8 cellular contexts compared by ENCODE assay signal in genomic region chr15:67241132-67241855, GRCh38. TPM values are rescaled to one million over a fixed set of nuclear protein-coding genes. Genes with fewer than 3 reads are reported as not detected.
DNase-seq lines count a peak whose midpoint lies in the region; ATAC-seq, FAIRE-seq and TF ChIP-seq lines count a peak whose summit lies in the region.

No MANE protein-coding gene starts in this region.

- TF ChIP-seq POLR2A in GM12878 (IDR thresholded peaks at IDR 0.05; ENCODE audit: low read depth, low read length): no peak

- H3K27ac ChIP-seq in GM12878 (ENCODE audit: control insufficient read depth, insufficient read depth) (peak overlapping the region; percentile 67), substantia nigra (ENCODE audit: low read depth, low read length, poor library complexity, severe bottlenecking) (no peak overlapping the region)

- WGBS in GM12878 (ENCODE audit: insufficient coverage, insufficient replicate concordance, low lambda C conversion rate, missing lambda C conversion rate): 3% methylated on average over 4 of the region's 4 CpGs

- peak overlapping the region; percentile 90; the same call in 1 of the 2 replicates for H3K4me3 ChIP-seq in GM08714 (ENCODE audit: low read length)
- H3K4me3 ChIP-seq in GM12878: peak overlapping the region; percentile 65

- TF ChIP-seq EP300 in GM12878 (IDR thresholded peaks at IDR 0.05; ENCODE audit: borderline replicate concordance in 1 of 2, control insufficient read depth in 1 of 2, low read depth in 2 of 2, low read length in 2 of 2): peak; percentile 11 to 57; a peak in 1 of 4 replicates

- H4K20me1 ChIP-seq in GM12878 (ENCODE audit: control insufficient read depth, insufficient read depth): no peaks in the 10 kb centered on the region

- DNase-seq in GM12878 (ENCODE audit: low read depth, low spot score) (peak; percentile 80), iPS-NIHi7 (ENCODE audit: extremely low spot score) (no peak), substantia nigra (lab: John Stamatoyannopoulos, UW) (no peak), hippocampal formation (lab: John Stamatoyannopoulos, UW) (no peak), NOMO-1 treated with DMSO at 0.1 percent for 48 hours (lab: John Stamatoyannopoulos, UW; ENCODE audit: unreplicated experiment) (no peak)

- H3K79me2 ChIP-seq in GM12878 (ENCODE audit: control insufficient read depth, insufficient read depth, low read length): peaks cover 31% of the 10 kb centered on the region

- RAD21 ChIA-PET in GM12878 (lab: Charles Lee; ENCODE audit: unreplicated experiment): interaction anchor here (0.9 to 2.8 kb wide), 10 partner anchors 15 to 295 kb away, joined by 3 to 21 read pairs (median 6); no protein-coding TSS in a partner anchor

- in situ Hi-C loops in GM12878 (cut with MboI): no loop called here

- CTCF ChIA-PET in GM12878 (lab: Yijun Ruan, JAX): interaction anchor here (0.8 to 4.3 kb wide), 20 partner anchors 8 to 295 kb away, joined by 3 to 69 read pairs (median 4); no protein-coding TSS in a partner anchor

- H3K4me1 ChIP-seq in GM12878 (ENCODE audit: control insufficient read depth, insufficient read depth, low read length): peaks cover 30% of the 10 kb centered on the region

- no peaks in the 10 kb centered on the region for H3K9me3 ChIP-seq in GM12878 (replicated peaks; ENCODE audit: control insufficient read depth, insufficient read depth, low read length)

- TF ChIP-seq RAD21 in GM12878 (IDR thresholded peaks at IDR 0.05; ENCODE audit: insufficient read depth, low read depth, low read length): no peak

- FAIRE-seq in GM12878 (lab: Jason Lieb, UNC): peak; percentile 64

- H3K36me3 ChIP-seq in GM12878 (ENCODE audit: control insufficient read depth in 2 of 2, insufficient read depth in 2 of 2, low read length in 1 of 2): peaks cover 0 to 4% of the 10 kb centered on the region in 2 experiments; a peak in 1 of 4 replicates

- SMC1A ChIA-PET in GM12878 (lab: Charles Lee; ENCODE audit: uncharacterized antibody, unreplicated experiment): interaction anchor here (0.8 to 2.8 kb wide), 25 partner anchors 9 to 295 kb away, joined by 3 to 28 read pairs (median 5); partner anchors contain the start of genes AAGAB and IQCH

- POLR2A ChIA-PET in GM12878 (lab: Charles Lee): no interaction called here

- no peak for TF ChIP-seq CTCF in GM12878 (IDR thresholded peaks at IDR 0.05 in 2 of 3, conservative IDR thresholded peaks at IDR 0.05 in 1 of 3; ENCODE audit: control insufficient read depth in 2 of 3, extremely low read depth in 1 of 3, insufficient read depth in 1 of 3, low read depth in 3 of 3, low read length in 3 of 3)

- ATAC-seq in GM19455 (IDR thresholded peaks at IDR 0.05; ENCODE audit: unreplicated experiment) (peak; percentile 88), HG03354 (IDR thresholded peaks at IDR 0.05; ENCODE audit: poor library complexity, severe bottlenecking, unreplicated experiment) (peak; percentile 89), GM12878 (peak; percentile 90)

- no peaks in the 10 kb centered on the region for H3K27me3 ChIP-seq in GM12878 (replicated peaks in 1 of 2; ENCODE audit: control insufficient read depth in 2 of 2, insufficient read depth in 2 of 2, low read length in 1 of 2)

- peak overlapping the region; percentile 69 for H3K4me2 ChIP-seq in GM12878 (ENCODE audit: control insufficient read depth, insufficient read depth)

- intact Hi-C loops in GM12878 (cut with micrococcal nuclease; ENCODE audit: unreplicated experiment): loop anchor here (2.0 to 5.0 kb wide), 4 partner anchors 62 to 174 kb away; partner anchors contain the start of gene SMAD3

- H2AFZ ChIP-seq in GM12878 (ENCODE audit: control insufficient read depth, low read depth, low read length): no peak overlapping the region

- no TSS peak for BruUV-seq in GM12878 (replicated peaks; lab: Mats Ljungman, UMichigan)

- H3K9ac ChIP-seq in GM12878 (ENCODE audit: control insufficient read depth, insufficient read depth, low read length): peak overlapping the region; percentile 17; the same call in 1 of the 2 replicates

TF ChIP-seq in GM12878, 131 proteins besides CTCF, POLR2A, EP300 and RAD21 (continues in another document):
- TF ChIP-seq EGR1 (IDR thresholded peaks at IDR 0.05; ENCODE audit: borderline replicate concordance in 1 of 2, low read depth in 2 of 2, low read length in 2 of 2): 0 out of 3 replicates have a peak, but pooled peaks of 1 of the 2 experiments have one; percentile 45
- TF ChIP-seq HSF1 (IDR thresholded peaks at IDR 0.05; ENCODE audit: low read depth, low read length): no peak
- peak; percentile 79; the same call in 1 of the 2 replicates for TF ChIP-seq BCL11A (IDR thresholded peaks at IDR 0.05; ENCODE audit: low read depth, low read length)
- TF ChIP-seq BRCA1 (IDR thresholded peaks at IDR 0.05; ENCODE audit: low read depth, low read length): no peak
- 0 out of 4 replicates have a peak, but pooled peaks of 1 of the 2 experiments have one; percentile 63 for TF ChIP-seq CEBPB (IDR thresholded peaks at IDR 0.05; ENCODE audit: borderline replicate concordance in 1 of 2, low read depth in 2 of 2, low read length in 2 of 2)
- peak; percentile 29; the same call in 1 of the 2 replicates for TF ChIP-seq CBFB (IDR thresholded peaks at IDR 0.05; ENCODE audit: low read depth)
- TF ChIP-seq E4F1 (IDR thresholded peaks at IDR 0.05; ENCODE audit: borderline replicate concordance, partially characterized antibody): no peak
- 0 out of 2 replicates have a peak, but pooled peaks have one; percentile 35 for TF ChIP-seq TCF12 (IDR thresholded peaks at IDR 0.05; ENCODE audit: low read depth, low read length)

RNA-seq across cellular contexts. Expression of gene AAGAB, which starts 13.2 kb away (rescaled TPM):
- total RNA-seq in GM12878 (2013; cell fraction: nucleolus; rRNA removed): 34.2 and 35.0 TPM in 2 replicates
- 30.2 and 34.4 TPM in 2 replicates for total RNA-seq in GM12878 (2014; rRNA removed)
- 36.2 and 37.5 TPM in 2 replicates for total RNA-seq in GM12878 (2014; rRNA removed; fragmentation: Illumina TruSeq; extraction: Trizol)
- 38.3 and 38.6 TPM in 2 replicates for total RNA-seq in GM12878 (2021)
- polyA plus RNA-seq in GM12878 (2011; ENCODE audit: low read depth): 15.2 TPM
- polyA plus RNA-seq in GM12878 (2011; rRNA removed): 43.5 and 55.9 TPM in 2 replicates
- polyA plus RNA-seq in GM12878 (2011; cell fraction: cytosol; rRNA removed): 25.0 and 28.5 TPM in 2 replicates
- polyA plus RNA-seq in GM12878 (2011; cell fraction: nucleus; rRNA removed): 14.6 and 17.5 TPM in 2 replicates
- polyA plus RNA-seq in GM12878 (2012): 15.3 and 17.8 TPM in 2 replicates
- 38.4 and 42.6 TPM in 2 replicates for polyA plus RNA-seq in GM12878 (2014; fragmentation: Illumina TruSeq; extraction: Trizol)
- 10 to 100 TPM; 11.4 to 32.4 TPM for polyA plus RNA-seq in GM12878 (2014; fragmentation: Nextera tagmentation; extraction: Ambion mirVana)
- 27.8 and 29.1 TPM in 2 replicates for polyA plus RNA-seq in GM12878 (2014; rRNA removed)
- polyA plus RNA-seq in GM12878 (2016; fragmentation: Nextera tagmentation; extraction: Ambion mirVana): 10 to 100 TPM; 52.6 to 62.3 TPM
- polyA minus RNA-seq in GM12878 (2011; rRNA and poly(A)+ RNA removed): 43.5 and 60.9 TPM in 2 replicates
- polyA minus RNA-seq in GM12878 (2011; cell fraction: cytosol; rRNA and poly(A)+ RNA removed): 9.5 and 20.6 TPM in 2 replicates
- 29.4 and 44.3 TPM in 2 replicates for polyA minus RNA-seq in GM12878 (2011; cell fraction: nucleus; rRNA and poly(A)+ RNA removed)

RNA-seq across cellular contexts. Expression of gene IQCH, which starts 13.3 kb away (rescaled TPM):
- total RNA-seq in GM12878 (2013; cell fraction: nucleolus; rRNA removed): 15.0 and 15.8 TPM in 2 replicates
- 1.2 TPM in 2 replicates for total RNA-seq in GM12878 (2014; rRNA removed)
- total RNA-seq in GM12878 (2014; rRNA removed; fragmentation: Illumina TruSeq; extraction: Trizol): 0.94 and 1.2 TPM in 2 replicates
- total RNA-seq in GM12878 (2021): 0.41 and 0.96 TPM in 2 replicates
- 0.20 TPM for polyA plus RNA-seq in GM12878 (2011; ENCODE audit: low read depth)
- 0.31 and 0.92 TPM in 2 replicates for polyA plus RNA-seq in GM12878 (2011; rRNA removed)
- 0.10 and 0.28 TPM in 2 replicates for polyA plus RNA-seq in GM12878 (2011; cell fraction: cytosol; rRNA removed)
- 0.26 and 1.0 TPM in 2 replicates for polyA plus RNA-seq in GM12878 (2011; cell fraction: nucleus; rRNA removed)
- 0.62 and 0.81 TPM in 2 replicates for polyA plus RNA-seq in GM12878 (2012)
- polyA plus RNA-seq in GM12878 (2014; fragmentation: Illumina TruSeq; extraction: Trizol): 0.48 and 1.2 TPM in 2 replicates
- 1 to 10 TPM in 1 of 2 experiments, under 1 TPM in 1; 0.58 to 1.3 TPM for polyA plus RNA-seq in GM12878 (2014; fragmentation: Nextera tagmentation; extraction: Ambion mirVana)
- 0.29 and 0.99 TPM in 2 replicates for polyA plus RNA-seq in GM12878 (2014; rRNA removed)
- polyA plus RNA-seq in GM12878 (2016; fragmentation: Nextera tagmentation; extraction: Ambion mirVana): 1 to 10 TPM; 1.0 to 1.2 TPM
- polyA minus RNA-seq in GM12878 (2011; rRNA and poly(A)+ RNA removed): 0.82 and 2.0 TPM in 2 replicates
- 0.83 TPM in 1 of 2 replicates, not detected in the other for polyA minus RNA-seq in GM12878 (2011; cell fraction: cytosol; rRNA and poly(A)+ RNA removed)
- polyA minus RNA-seq in GM12878 (2011; cell fraction: nucleus; rRNA and poly(A)+ RNA removed): 1.1 and 2.7 TPM in 2 replicates
